In genomic region chr4:138216272-138216867, GRCh38 we compare ENCODE assay signal across 29 cellular contexts. TPM values are rescaled to one million over a fixed set of nuclear protein-coding genes. Genes with fewer than 3 reads are reported as not detected.
DNase-seq lines count a peak whose midpoint lies in the region; ATAC-seq and TF ChIP-seq lines count a peak whose summit lies in the region.
"Had no signal": no experiment of that assay in that cellular context is flagged by ENCODE, and none has a peak within 500 bp of the region (broad histone marks: within the 10 kb centered on the region; RNA-seq: fewer than 3 reads in every experiment).

No MANE protein-coding gene starts in this region.

- DNase-seq in Caki2 (ENCODE audit: low read depth): peak; percentile 48
- DNase-seq in SK-N-MC (ENCODE audit: low read depth, low spot score): no peak
- no peak for DNase-seq in fibroblast of the aortic adventitia (ENCODE audit: low read depth)
- DNase-seq in Right ventricle myocardium inferior (ENCODE audit: missing footprints): no peak
- no peak for DNase-seq in left ventricle myocardium inferior
- DNase-seq in stimulated activated CD4-positive, alpha-beta T cell treated with anti-CD3 and anti-CD28 coated beads, Interleukin-12 subunit alpha, Interleukin-12 subunit beta, amount 100 ng/mL, for 4 hours: no peak
- DNase-seq: activated CD4-positive, alpha-beta T cell treated with anti-CD3 and anti-CD28 coated beads, Interleukin-2, amount 50 U/mL, for 48 hours; activated naive CD4-positive, alpha-beta T cell; amniotic stem cell; DMS153; effector CD4-positive, alpha-beta T cell; GDM1; GOT3; Karpas-422; mucosa of descending colon; NCI-H2081; NCI-H510A; NK-92 treated with Interleukin-12 subunit alpha and Interleukin-12 subunit beta, amount 100 ng/mL, for 24 hours; sigmoid colon; testis; WERI-Rb-1 had no signal

- H3K27me3 ChIP-seq in neuron (ENCODE audit: insufficient read depth, low read length) (no peaks in the 10 kb centered on the region), left ventricle myocardium inferior (ENCODE audit: low read depth) (no peaks in the 10 kb centered on the region)
- H3K27me3 ChIP-seq: cardiac muscle cell, esophagus muscularis mucosa, gastroesophageal sphincter, sigmoid colon, testis had no signal

- peak; percentile 11 for TF ChIP-seq CTCF in fibroblast of the aortic adventitia (IDR thresholded peaks at IDR 0.05; ENCODE audit: insufficient read depth, low read length)
- no peak for TF ChIP-seq CTCF in left ventricle myocardium inferior (IDR thresholded peaks at IDR 0.05; ENCODE audit: borderline replicate concordance)

- H3K4me1 Mint-ChIP-seq in stimulated activated memory B cell treated with anti-CD40 and anti-IgM and Interleukin-4, amounts not matched to agents 10 μg/mL and 1 μg/mL and 100 μg/mL, for 72 hours: no peaks in the 10 kb centered on the region
- H3K4me1 Mint-ChIP-seq: CD14-positive monocyte had no signal

- intact Hi-C loops in Right ventricle myocardium inferior (cut with DNase I) (no loop called here), left ventricle myocardium inferior (cut with micrococcal nuclease) (no loop called here)

- peaks cover 97% of the 10 kb centered on the region for H3K36me3 ChIP-seq in SK-N-MC (ENCODE audit: insufficient read depth, low read length)
- H3K36me3 ChIP-seq in neuron (ENCODE audit: insufficient read depth, low read length): no peaks in the 10 kb centered on the region
- H3K36me3 ChIP-seq in left ventricle myocardium inferior: no peaks in the 10 kb centered on the region
- H3K36me3 ChIP-seq: cardiac muscle cell, esophagus muscularis mucosa, gastroesophageal sphincter, sigmoid colon, WERI-Rb-1 had no signal

- H3K4me3 ChIP-seq in SK-N-MC (no peak overlapping the region), fibroblast of the aortic adventitia (ENCODE audit: low read depth, low read length) (no peak overlapping the region), neuron (ENCODE audit: low read length) (no peak overlapping the region), left ventricle myocardium inferior (no peak overlapping the region)
- H3K4me3 ChIP-seq: cardiac muscle cell, esophagus muscularis mucosa, gastroesophageal sphincter, GM12878, mucosa of descending colon, sigmoid colon, testis had no signal

- ATAC-seq in Right ventricle myocardium inferior: no peak
- ATAC-seq in stimulated activated memory B cell treated with anti-CD40 and anti-IgM and Interleukin-4, amounts not matched to agents 10 μg/mL and 1 μg/mL and 100 μg/mL, for 72 hours: no peak
- ATAC-seq: gastroesophageal sphincter, GM12878, left lobe of liver, mucosa of descending colon had no signal

- no peaks in the 10 kb centered on the region for H3K9me3 Mint-ChIP-seq in stimulated activated memory B cell treated with anti-CD40 and anti-IgM and Interleukin-4, amounts not matched to agents 10 μg/mL and 1 μg/mL and 100 μg/mL, for 72 hours

- no peak overlapping the region for H3K9ac ChIP-seq in SK-N-MC (ENCODE audit: insufficient read length)

- no peak overlapping the region for H3K27ac Mint-ChIP-seq in stimulated activated memory B cell treated with anti-CD40 and anti-IgM and Interleukin-4, amounts not matched to agents 10 μg/mL and 1 μg/mL and 100 μg/mL, for 72 hours

- peak overlapping the region; percentile 43; the same call in 1 of the 2 replicates for H3K27ac ChIP-seq in SK-N-MC
- no peak overlapping the region for H3K27ac ChIP-seq in left ventricle myocardium inferior (replicated peaks)
- H3K27ac ChIP-seq: cardiac muscle cell, esophagus muscularis mucosa, gastroesophageal sphincter, sigmoid colon, testis, WERI-Rb-1 had no signal

- no peaks in the 10 kb centered on the region for H3K27me3 Mint-ChIP-seq in stimulated activated memory B cell treated with anti-CD40 and anti-IgM and Interleukin-4, amounts not matched to agents 10 μg/mL and 1 μg/mL and 100 μg/mL, for 72 hours

- no peaks in the 10 kb centered on the region for H3K36me3 Mint-ChIP-seq in stimulated activated memory B cell treated with anti-CD40 and anti-IgM and Interleukin-4, amounts not matched to agents 10 μg/mL and 1 μg/mL and 100 μg/mL, for 72 hours
- H3K36me3 Mint-ChIP-seq: CD14-positive monocyte had no signal

- no peak overlapping the region for H3K4me3 Mint-ChIP-seq in stimulated activated memory B cell treated with anti-CD40 and anti-IgM and Interleukin-4, amounts not matched to agents 10 μg/mL and 1 μg/mL and 100 μg/mL, for 72 hours
- H3K4me3 Mint-ChIP-seq: CD14-positive monocyte had no signal

- in situ Hi-C loops in Caki2 (cut with HindIII; ENCODE audit: low pct_unique_long_range_greater_than_20kb, low sequenced_read_pairs): no loop called here

- H3K9me3 ChIP-seq in SK-N-MC (ENCODE audit: low read depth, low read length) (no peaks in the 10 kb centered on the region; the same call in 1 of the 2 replicates), neuron (ENCODE audit: low read length) (no peaks in the 10 kb centered on the region), left ventricle myocardium inferior (replicated peaks) (no peaks in the 10 kb centered on the region)
- H3K9me3 ChIP-seq: esophagus muscularis mucosa, gastroesophageal sphincter, mucosa of descending colon, sigmoid colon, testis had no signal

- H2AFZ ChIP-seq in neuron (ENCODE audit: low read depth, low read length): peak overlapping the region; percentile 11

- H3K4me1 ChIP-seq in neuron (ENCODE audit: insufficient read depth, low read length) (peaks cover 40% of the 10 kb centered on the region), left ventricle myocardium inferior (no peaks in the 10 kb centered on the region)
- H3K4me1 ChIP-seq: gastroesophageal sphincter, testis had no signal

RNA-seq across cellular contexts. Expression of gene SLC7A11, which starts 25.8 kb away (rescaled TPM):
- 50.0 and 55.9 TPM in 2 replicates for total RNA-seq in Caki2 (2014; rRNA removed; shearing (Covaris generic); ENCODE audit: low replicate concordance)
- total RNA-seq in fibroblast of the aortic adventitia (ENCODE audit: low replicate concordance) (21.8 and 118 TPM in 2 replicates), Right ventricle myocardium inferior (0.46 TPM), left ventricle myocardium inferior (0.19 TPM)

Comparison
In these comparisons a context has a peak if more than half of its experiments do, and no peak if none do; other contexts are left out.
1. RNA of gene SLC7A11, which starts 25.8 kb away (total RNA-seq): 21.8 to 118 TPM in fibroblast of the aortic adventitia and 50.0 to 55.9 TPM in Caki2; 0.46 TPM in Right ventricle myocardium inferior (single experiment) and 0.19 TPM in left ventricle myocardium inferior (single experiment); every median in the first group is over 10 times any median in the second.